8 cellular contexts compared by ENCODE assay signal in genomic region chr19:1863638-1864479, GRCh38. TPM values are rescaled to one million over a fixed set of nuclear protein-coding genes. Genes with fewer than 3 reads are reported as not detected.
A peak's percentile ranks its signal among the peaks of the same experiment; 100 is the strongest.
DNase-seq lines count a peak whose midpoint lies in the region; ATAC-seq and TF ChIP-seq lines count a peak whose summit lies in the region.

No MANE protein-coding gene starts in this region.

- in situ Hi-C loops in Caki2 (cut with HindIII; ENCODE audit: low pct_unique_long_range_greater_than_20kb, low sequenced_read_pairs), result no loop called here

- TF ChIP-seq CTCF in OCI-LY3 (IDR thresholded peaks at IDR 0.05; ENCODE audit: low read depth, low read length) (no peak), epithelial cell of proximal tubule (conservative IDR thresholded peaks at IDR 0.05; ENCODE audit: low read depth, low read length) (no peak)

- peaks cover 54% of the 10 kb centered on the region for H3K79me2 ChIP-seq in OCI-LY3 (ENCODE audit: low read length)

- DNase-seq in Caki2 (ENCODE audit: low read depth), result peak; percentile 80
- DNase-seq in activated T-cell treated with anti-CD3 and anti-CD28 coated beads for 4 hours, result peak; percentile 88
- no peak for DNase-seq in epithelial cell of proximal tubule (ENCODE audit: low read depth)
- DNase-seq in stimulated activated CD8-positive, alpha-beta memory T cell treated with anti-CD3 and anti-CD28 coated beads, Interleukin-4, amount 100 ng/mL, for 4 hours (ENCODE audit: low read depth in 2 of 2, low spot score in 1 of 2), result peak; percentile 79 to 89

- peak; percentile 56 for ATAC-seq in GM21390 (IDR thresholded peaks at IDR 0.05; ENCODE audit: unreplicated experiment)

- H3K27ac ChIP-seq in HUES48 (ENCODE audit: low read depth, low read length) (peak overlapping the region; percentile 98), OCI-LY3 (ENCODE audit: low read length) (peak overlapping the region; percentile 93)

- H3K9me3 ChIP-seq in HUES48 (ENCODE audit: control insufficient read depth, insufficient read depth, low read length) (no peaks in the 10 kb centered on the region), OCI-LY3 (ENCODE audit: insufficient read depth, low read length) (no peaks in the 10 kb centered on the region), mucosa of stomach (ENCODE audit: control insufficient read depth, low read length) (no peaks in the 10 kb centered on the region)

- H3K9ac ChIP-seq in HUES48 (ENCODE audit: low read depth, low read length) (peak overlapping the region; percentile 94), OCI-LY3 (ENCODE audit: low read length) (peak overlapping the region; percentile 97), mucosa of stomach (ENCODE audit: low read length) (peak overlapping the region; percentile 69)

- H2AFZ ChIP-seq in OCI-LY3 (ENCODE audit: low read depth, low read length), result no peak overlapping the region

- H3K27me3 ChIP-seq in HUES48 (ENCODE audit: control insufficient read depth, insufficient read depth, low read length), result peaks cover 16% of the 10 kb centered on the region
- no peaks in the 10 kb centered on the region for H3K27me3 ChIP-seq in OCI-LY3 (ENCODE audit: low read depth, low read length)
- H3K27me3 ChIP-seq in mucosa of stomach (ENCODE audit: control insufficient read depth, insufficient read depth, low read length), result no peaks in the 10 kb centered on the region

- H3K4me3 ChIP-seq in HUES48 (ENCODE audit: low read depth, low read length) (peak overlapping the region; percentile 80), OCI-LY3 (ENCODE audit: low read length) (peak overlapping the region; percentile 80), epithelial cell of proximal tubule (ENCODE audit: low read depth, low read length) (peak overlapping the region; percentile 85), mucosa of stomach (ENCODE audit: low read length) (peak overlapping the region; percentile 25)

- H3K4me1 ChIP-seq in HUES48 (ENCODE audit: control insufficient read depth, insufficient read depth, low read length) (peaks cover 17% of the 10 kb centered on the region), OCI-LY3 (ENCODE audit: low read length) (peaks cover 33% of the 10 kb centered on the region), mucosa of stomach (ENCODE audit: control insufficient read depth, insufficient read depth, low read length) (peaks cover 38% of the 10 kb centered on the region)

- H4K20me1 ChIP-seq in OCI-LY3 (ENCODE audit: insufficient read depth, low read length), result peaks cover 36% of the 10 kb centered on the region

- H3K36me3 ChIP-seq in HUES48 (ENCODE audit: control insufficient read depth, insufficient read depth, low read length) (no peaks in the 10 kb centered on the region), OCI-LY3 (replicated peaks; ENCODE audit: low read depth, low read length) (peaks cover 4% of the 10 kb centered on the region), mucosa of stomach (ENCODE audit: control insufficient read depth, insufficient read depth, low read length) (no peaks in the 10 kb centered on the region)

- peak overlapping the region; percentile 93 for H3K4me2 ChIP-seq in OCI-LY3 (ENCODE audit: low read length)

RNA-seq across cellular contexts. Expression of gene KLF16, which starts 0.5 kb away (rescaled TPM):
- total RNA-seq in Caki2 (2014; rRNA removed; shearing (Covaris generic); ENCODE audit: low replicate concordance), result 9.6 and 15.9 TPM in 2 replicates
- 28.1 and 28.8 TPM in 2 replicates for total RNA-seq in epithelial cell of proximal tubule

RNA-seq across cellular contexts. Expression of gene REXO1, which starts 15.6 kb away (rescaled TPM):
- total RNA-seq in Caki2 (2014; rRNA removed; shearing (Covaris generic); ENCODE audit: low replicate concordance), result 10.5 and 14.4 TPM in 2 replicates
- 14.5 and 18.4 TPM in 2 replicates for total RNA-seq in epithelial cell of proximal tubule

RNA-seq across cellular contexts. Expression of gene ABHD17A, which starts 21.4 kb away (rescaled TPM):
- 51.1 and 58.3 TPM in 2 replicates for total RNA-seq in Caki2 (2014; rRNA removed; shearing (Covaris generic); ENCODE audit: low replicate concordance)
- total RNA-seq in epithelial cell of proximal tubule, result 83.4 and 112 TPM in 2 replicates

RNA-seq across cellular contexts. Expression of gene ADAT3, which starts 41.3 kb away (rescaled TPM):
- total RNA-seq in Caki2 (2014; rRNA removed; shearing (Covaris generic); ENCODE audit: low replicate concordance), result 4.2 and 4.7 TPM in 2 replicates
- 10.3 and 12.6 TPM in 2 replicates for total RNA-seq in epithelial cell of proximal tubule

RNA-seq across cellular contexts. Expression of gene SCAMP4, which starts 41.3 kb away (rescaled TPM):
- total RNA-seq in Caki2 (2014; rRNA removed; shearing (Covaris generic); ENCODE audit: low replicate concordance), result 14.1 and 28.0 TPM in 2 replicates
- total RNA-seq in epithelial cell of proximal tubule, result 108 and 134 TPM in 2 replicates

Comparison
In these comparisons a context has a peak if more than half of its experiments do, and no peak if none do; other contexts are left out.
1. H3K4me3 ChIP-seq: peak in every context shown above with its lines; median percentile 85 in epithelial cell of proximal tubule; 80 in HUES48; 80 in OCI-LY3; 25 in mucosa of stomach.